Comparison of ENCODE assay signal across 9 cellular contexts in genomic region chr21:31161157-31161556, GRCh38.
DNase-seq lines count a peak whose midpoint lies in the region; ATAC-seq and TF ChIP-seq lines count a peak whose summit lies in the region.
"Had no signal": no experiment of that assay in that cellular context is flagged by ENCODE, and none has a peak within 500 bp of the region (broad histone marks: within the 10 kb centered on the region; RNA-seq: fewer than 3 reads in every experiment).

No MANE protein-coding gene starts in this region.

- H3K27ac ChIP-seq in cardiac muscle cell (no peak overlapping the region), heart left ventricle (peak overlapping the region in 1 of 12 donors; percentile 4), layer of hippocampus (ENCODE audit: low read depth, low read length) (peak overlapping the region; percentile 55), temporal lobe (ENCODE audit: low read depth, low read length) (peak overlapping the region; percentile 82)

- H3K36me3 ChIP-seq in cardiac muscle cell, result no peaks in the 10 kb centered on the region
- H3K36me3 ChIP-seq in heart left ventricle, result no peaks in the 10 kb centered on the region

- H3K27me3 ChIP-seq in cardiac muscle cell (no peaks in the 10 kb centered on the region), heart left ventricle (peaks cover 0 to 10% (median 0%) of the 10 kb centered on the region in 9 donors), layer of hippocampus (ENCODE audit: control insufficient read depth, insufficient read depth, low read length) (no peaks in the 10 kb centered on the region)

- no peak for TF ChIP-seq POLR2A in heart left ventricle (IDR thresholded peaks at IDR 0.05)

- in situ Hi-C loops in astrocyte of the spinal cord (cut with HindIII; ENCODE audit: low sequenced_read_pairs), result no loop called here

- WGBS in heart left ventricle, 4 donors, result 55 to 60% (median 56%) methylated on average over 5 of the region's 5 CpGs

- no peak overlapping the region for H3K4me3 ChIP-seq in cardiac muscle cell
- H3K4me3 ChIP-seq in heart left ventricle, result no peak overlapping the region
- no peak overlapping the region for H3K4me3 ChIP-seq in astrocyte of the spinal cord (ENCODE audit: low read depth, low read length)

- ATAC-seq in heart left ventricle (no peak), GM18517 (IDR thresholded peaks at IDR 0.05; ENCODE audit: unreplicated experiment) (no peak)

- H3K9me3 ChIP-seq in cardiac muscle cell (ENCODE audit: low read depth), result no peaks in the 10 kb centered on the region
- H3K9me3 ChIP-seq in heart left ventricle, result peaks cover 0 to 17% (median 10%) of the 10 kb centered on the region in 12 donors

- intact Hi-C loops in heart left ventricle (cut with DNase I), result no loop called here

- DNase-seq in cardiac muscle cell (ENCODE audit: low read depth in 1 of 2, low spot score in 1 of 2) (peak; percentile 30 to 33), heart left ventricle (no peak), astrocyte of the spinal cord (ENCODE audit: low read depth, low spot score) (peak; percentile 50), GOT3 (lab: John Stamatoyannopoulos, UW) (no peak), DMS53 (lab: John Stamatoyannopoulos, UW) (no peak)
- DNase-seq: Calu3 had no signal

- H3K4me1 ChIP-seq in cardiac muscle cell (ENCODE audit: low read depth) (peaks cover 14% of the 10 kb centered on the region), heart left ventricle (peaks cover 0 to 25% (median 0%) of the 10 kb centered on the region in 12 donors)

- no peak for TF ChIP-seq CTCF in cardiac muscle cell (IDR thresholded peaks at IDR 0.05; ENCODE audit: low read depth, low read length)
- no peak for TF ChIP-seq CTCF in heart left ventricle (IDR thresholded peaks at IDR 0.05)
- no peak for TF ChIP-seq CTCF in astrocyte of the spinal cord (IDR thresholded peaks at IDR 0.05; ENCODE audit: low read depth, low read length)

Comparison
In these comparisons a context has a peak if more than half of its experiments do, and no peak if none do; other contexts are left out.
1. DNase-seq: peak in cardiac muscle cell (2 of 2) and astrocyte of the spinal cord (single experiment); none in heart left ventricle (0 of 5), GOT3 (single experiment) and DMS53 (single experiment).